Comparison of ENCODE assay signal across 8 cellular contexts in the genomic region with DNA sequence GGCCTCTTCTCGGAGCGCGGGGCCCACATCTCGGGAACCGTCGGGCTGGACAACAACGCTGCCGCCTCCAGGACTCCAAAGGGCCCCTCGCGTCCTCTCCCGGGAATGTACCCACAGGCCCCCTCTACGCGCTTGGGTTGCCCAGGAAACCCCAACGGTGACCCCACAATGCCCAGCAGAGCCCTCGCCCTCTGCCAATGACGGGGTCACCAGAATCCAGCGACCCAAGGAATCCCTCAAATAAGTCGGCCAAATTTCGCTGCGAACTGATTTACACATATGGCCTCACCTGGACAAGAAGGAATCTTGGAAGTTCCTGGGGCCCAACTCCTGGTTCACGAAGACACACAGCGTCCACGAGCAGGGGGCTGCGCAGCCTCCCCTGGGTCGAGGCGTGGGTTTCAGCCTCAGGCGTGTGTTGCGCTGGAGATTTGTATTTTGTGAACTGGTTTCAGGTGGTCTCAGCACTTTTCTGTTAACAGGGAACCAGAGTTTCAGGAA.
DNase-seq lines count a peak whose midpoint lies in the region; ATAC-seq and TF ChIP-seq lines count a peak whose summit lies in the region.

No MANE protein-coding gene starts in this region.

- intact Hi-C loops in heart left ventricle (cut with DNase I) = no loop called here
- intact Hi-C loops in left ventricle myocardium superior (cut with micrococcal nuclease) = no loop called here
- intact Hi-C loops in upper lobe of right lung (cut with DNase I) = no loop called here

- H3K4me1 ChIP-seq in heart left ventricle (peaks cover 0 to 8% (median 0%) of the 10 kb centered on the region in 12 donors), upper lobe of right lung (peaks cover 10% of the 10 kb centered on the region)

- DNase-seq in heart left ventricle = no peak
- no peak for DNase-seq in left ventricle myocardium superior
- DNase-seq in chondrocyte (ENCODE audit: low spot score) = no peak
- DNase-seq in mesothelial cell of epicardium (ENCODE audit: low spot score in 2 of 2, unreplicated experiment in 2 of 2) = no peak
- DNase-seq in upper lobe of right lung = no peak
- DNase-seq in DMS153 (lab: John Stamatoyannopoulos, UW) = no peak

- H3K9me3 ChIP-seq in heart left ventricle = peaks cover 0 to 11% (median 0%) of the 10 kb centered on the region in 12 donors
- no peaks in the 10 kb centered on the region for H3K9me3 ChIP-seq in upper lobe of right lung

- H3K9me3 Mint-ChIP-seq in chondrocyte (ENCODE audit: low read depth) (peaks cover 6% of the 10 kb centered on the region), mesothelial cell of epicardium (peaks cover 12% of the 10 kb centered on the region)

- TF ChIP-seq POLR2A in heart left ventricle (IDR thresholded peaks at IDR 0.05) = no peak

- peaks cover 9% of the 10 kb centered on the region for H3K4me1 Mint-ChIP-seq in chondrocyte (ENCODE audit: low read depth)
- H3K4me1 Mint-ChIP-seq in mesothelial cell of epicardium = peaks cover 23% of the 10 kb centered on the region

- peak overlapping the region; percentile 41 to 73 (median 56) for H3K4me3 ChIP-seq in heart left ventricle
- peak overlapping the region; percentile 59 for H3K4me3 ChIP-seq in upper lobe of right lung

- peaks cover 0 to 13% (median 0%) of the 10 kb centered on the region in 9 donors for H3K27me3 ChIP-seq in heart left ventricle
- H3K27me3 ChIP-seq in upper lobe of right lung = no peaks in the 10 kb centered on the region

- peak overlapping the region; percentile 66 for H3K4me3 Mint-ChIP-seq in chondrocyte (ENCODE audit: unreplicated experiment)
- peak overlapping the region; percentile 67 for H3K4me3 Mint-ChIP-seq in mesothelial cell of epicardium

- H3K27me3 Mint-ChIP-seq in chondrocyte (ENCODE audit: low read depth) (no peaks in the 10 kb centered on the region), mesothelial cell of epicardium (ENCODE audit: low read depth) (no peaks in the 10 kb centered on the region)

- TF ChIP-seq CTCF in heart left ventricle (IDR thresholded peaks at IDR 0.05) = no peak
- TF ChIP-seq CTCF in chondrocyte (IDR thresholded peaks at IDR 0.05) = no peak
- no peak for TF ChIP-seq CTCF in mesothelial cell of epicardium (IDR thresholded peaks at IDR 0.05; ENCODE audit: unreplicated experiment)
- TF ChIP-seq CTCF in upper lobe of right lung (IDR thresholded peaks at IDR 0.05) = no peak

- H3K36me3 Mint-ChIP-seq in chondrocyte (ENCODE audit: low read depth) = peaks cover 1% of the 10 kb centered on the region
- peaks cover 8% of the 10 kb centered on the region for H3K36me3 Mint-ChIP-seq in mesothelial cell of epicardium

- H3K27ac Mint-ChIP-seq in chondrocyte (ENCODE audit: unreplicated experiment) = no peak overlapping the region
- H3K27ac Mint-ChIP-seq in mesothelial cell of epicardium = peak overlapping the region; percentile 82

- 49 to 87% (median 58%) methylated on average over 15 to 28 of the region's 28 CpGs for whole genome bisulfite sequencing in heart left ventricle, 4 donors

- no peaks in the 10 kb centered on the region for H3K36me3 ChIP-seq in heart left ventricle
- no peaks in the 10 kb centered on the region for H3K36me3 ChIP-seq in upper lobe of right lung

- ATAC-seq in heart left ventricle (no peak), left ventricle myocardium superior (no peak), upper lobe of right lung (no peak), HG03354 (IDR thresholded peaks at IDR 0.05; ENCODE audit: poor library complexity, severe bottlenecking, unreplicated experiment) (no peak), HG02852 (IDR thresholded peaks at IDR 0.05; ENCODE audit: unreplicated experiment) (no peak)

- no peak overlapping the region for H3K27ac ChIP-seq in heart left ventricle
- no peak overlapping the region for H3K27ac ChIP-seq in upper lobe of right lung
